ENCODE assay signal across 8 cellular contexts in genomic region chr1:27671964-27672749, GRCh38. TPM values are rescaled to one million over a fixed set of nuclear protein-coding genes. Genes with fewer than 3 reads are reported as not detected.
DNase-seq lines count a peak whose midpoint lies in the region; ATAC-seq and TF ChIP-seq lines count a peak whose summit lies in the region.

Gene IFI6, minus strand, starts transcription at chr1:27672192. Its CDS starts 2,878 bp downstream, at chr1:27669314.

- peaks cover 32 to 46% (median 43%) of the 10 kb centered on the region in 3 donors for H3K4me1 Mint-ChIP-seq in T-cell

- peak within 1 kb of the TSS; percentile 89 to 97 (median 95) for H3K4me3 Mint-ChIP-seq in T-cell

- DNase-seq in GM12864 (ENCODE audit: low read depth) (peak; percentile 75), NCI-H1417 treated with DMSO at 0.1 percent for 48 hours (lab: John Stamatoyannopoulos, UW) (peak; percentile 86), T-cell (peak; percentile 54 to 86 (median 70)), amniotic epithelial cell (ENCODE audit: low read depth) (peak; percentile 96), heart left ventricle (peak; percentile 85 to 91 (median 89)), posterior vena cava (ENCODE audit: low spot score) (peak; percentile 94)

- TF ChIP-seq POLR2A in heart left ventricle (IDR thresholded peaks at IDR 0.05): peak in 1 of 2 donors; percentile 61

- peak within 1 kb of the TSS; percentile 98 to 99 for H3K27ac Mint-ChIP-seq in T-cell

- POLR2A ChIA-PET in T-cell (lab: Charles Lee): interaction anchor here in 1 of 2 donors (0.5 to 2.0 kb wide), 4 partner anchors 11 to 252 kb away, joined by 3 to 11 read pairs (median 6); partner anchors contain the start of gene FAM76A

- no peaks in the 10 kb centered on the region for H3K27me3 Mint-ChIP-seq in T-cell

- intact Hi-C loops in heart left ventricle (cut with DNase I): loop anchor here in 8 of 10 donors (1.0 to 10.0 kb wide), 5 partner anchors 51 to 303 kb away; partner anchors contain the start of genes FAM76A (in 7 of the 8) and STX12 (in 1 of the 8)
- intact Hi-C loops in posterior vena cava (cut with DNase I): loop anchor here in 1 of 2 donors (10.0 kb wide), 1 partner anchor 53 kb away; the partner anchor contains the start of gene FAM76A

- H3K9me3 ChIP-seq in heart left ventricle: no peaks in the 10 kb centered on the region

- H3K4me1 ChIP-seq in heart left ventricle: peaks cover 0 to 55% (median 23%) of the 10 kb centered on the region in 12 donors
- H3K4me1 ChIP-seq in urinary bladder (ENCODE audit: insufficient read depth): no peaks in the 10 kb centered on the region

- H3K27ac ChIP-seq in heart left ventricle: peak within 1 kb of the TSS; percentile 43 to 92 (median 86)
- H3K27ac ChIP-seq in urinary bladder (ENCODE audit: low read depth): peak within 1 kb of the TSS; percentile 91

- no peaks in the 10 kb centered on the region for H3K27me3 ChIP-seq in heart left ventricle

- peak; percentile 82 for ATAC-seq in HG02610 (IDR thresholded peaks at IDR 0.05; ENCODE audit: unreplicated experiment)
- ATAC-seq in T-cell (replicated peaks in 1 of 4): peak; percentile 91 to 95 (median 93)
- peak; percentile 95 to 99 (median 98) for ATAC-seq in heart left ventricle

- CTCF ChIA-PET in T-cell (lab: Charles Lee): interaction anchor here (0.7 to 1.8 kb wide), 6 partner anchors 9 to 370 kb away, joined by 3 to 19 read pairs (median 4); partner anchors contain the start of gene FAM76A (in 1 of the 2)

- H3K9me3 Mint-ChIP-seq in T-cell: no peaks in the 10 kb centered on the region

- WGBS in heart left ventricle, 4 donors: 0% methylated on average over 10 of the region's 10 CpGs
- WGBS in urinary bladder: 0% methylated on average over 10 of the region's 10 CpGs

- H3K36me3 ChIP-seq in heart left ventricle: peaks cover 0 to 16% (median 12%) of the 10 kb centered on the region in 9 donors
- H3K36me3 ChIP-seq in urinary bladder (ENCODE audit: insufficient read depth): no peaks in the 10 kb centered on the region

- TF ChIP-seq CTCF in GM12864 (IDR thresholded peaks at IDR 0.05; ENCODE audit: low read depth, low read length, missing control alignments) (peak; percentile 52), heart left ventricle (IDR thresholded peaks at IDR 0.05) (peak in 11 of 12 donors; percentile 5 to 62 (median 42))

- H3K4me3 ChIP-seq in GM12864 (ENCODE audit: low read depth, low read length): peak within 1 kb of the TSS; percentile 57
- H3K4me3 ChIP-seq in heart left ventricle: peak within 1 kb of the TSS; percentile 38 to 94 (median 61)
- peak within 1 kb of the TSS; percentile 51 for H3K4me3 ChIP-seq in urinary bladder (ENCODE audit: low read depth, low read length)

- peaks cover 7% of the 10 kb centered on the region for H3K36me3 Mint-ChIP-seq in T-cell

RNA-seq across cellular contexts. Expression of gene IFI6, which starts in this region (rescaled TPM):
- total RNA-seq in T-cell (10 to 100 TPM; 28.2 to 52.1 (median 40.7) TPM), heart left ventricle (100 to 1,000 TPM in 1 of 9 donors, 10 to 100 TPM in 8; 18.3 to 140 (median 70.2) TPM), posterior vena cava (100 to 1,000 TPM in 1 of 2 donors, 10 to 100 TPM in 1; 55.2 to 104 TPM), urinary bladder (40.2 TPM)
- polyA plus RNA-seq in heart left ventricle (10 to 100 TPM; 44.5 to 61.9 TPM), urinary bladder (217 TPM)

Comparison
In these comparisons a context has a peak if more than half of its experiments do, and no peak if none do; other contexts are left out.
1. Peak in every context shown above with its lines: DNase-seq, ATAC-seq, H3K4me3 ChIP-seq and H3K27ac ChIP-seq.